Comparison of ENCODE assay signal across 9 cellular contexts in genomic region chr2:156430236-156430977, GRCh38. TPM values are rescaled to one million over a fixed set of nuclear protein-coding genes. Genes with fewer than 3 reads are reported as not detected.
DNase-seq lines count a peak whose midpoint lies in the region; ATAC-seq, FAIRE-seq and TF ChIP-seq lines count a peak whose summit lies in the region.
"Had no signal": no experiment of that assay in that cellular context is flagged by ENCODE, and none has a peak within 500 bp of the region (broad histone marks: within the 10 kb centered on the region; RNA-seq: fewer than 3 reads in every experiment).

No MANE protein-coding gene starts in this region.

- H3K9me3 ChIP-seq in GM12878 (replicated peaks; ENCODE audit: control insufficient read depth, insufficient read depth, low read length) (no peaks in the 10 kb centered on the region), suprapubic skin (no peaks in the 10 kb centered on the region)

- TF ChIP-seq RAD21 in GM12878 (IDR thresholded peaks at IDR 0.05; ENCODE audit: insufficient read depth, low read depth, low read length), result no peak

- peak overlapping the region; percentile 43 for H3K27ac Mint-ChIP-seq in activated CD4-positive, alpha-beta T cell treated with anti-CD3 and anti-CD28 coated beads, Interleukin-2, amount 10 ng/mL, durations not matched to agents 24 days and 14 days

- H2AFZ ChIP-seq in GM12878 (ENCODE audit: control insufficient read depth, low read depth, low read length), result peak overlapping the region; percentile 52

- CTCF ChIA-PET in GM12878 (lab: Yijun Ruan, JAX), result interaction anchor here (0.9 to 4.0 kb wide), 7 partner anchors 12 to 159 kb away, joined by 3 to 25 read pairs (median 6); no protein-coding TSS in a partner anchor

- H3K27ac ChIP-seq in GM12878 (ENCODE audit: control insufficient read depth, insufficient read depth), result peak overlapping the region; percentile 83
- H3K27ac ChIP-seq in suprapubic skin, result peak overlapping the region; percentile 43

- no peaks in the 10 kb centered on the region for H3K79me2 ChIP-seq in GM12878 (ENCODE audit: control insufficient read depth, insufficient read depth, low read length)

- peak; percentile 28 for ATAC-seq in HG03159 (IDR thresholded peaks at IDR 0.05; ENCODE audit: unreplicated experiment)
- ATAC-seq in GM12878, result peak; percentile 48

- SMC1A ChIA-PET in GM12878 (lab: Charles Lee; ENCODE audit: uncharacterized antibody, unreplicated experiment), result interaction anchor here (0.8 to 7.7 kb wide), 33 partner anchors 8 to 763 kb away, joined by 3 to 58 read pairs (median 5); no protein-coding TSS in a partner anchor

- no peaks in the 10 kb centered on the region for H4K20me1 ChIP-seq in GM12878 (ENCODE audit: control insufficient read depth, insufficient read depth)

- POLR2A ChIA-PET in GM12878 (lab: Charles Lee), result interaction anchor here (0.8 to 2.9 kb wide), 8 partner anchors 9 to 141 kb away, joined by 3 to 12 read pairs (median 4); no protein-coding TSS in a partner anchor

- H3K36me3 ChIP-seq in GM12878 (ENCODE audit: control insufficient read depth in 2 of 2, insufficient read depth in 2 of 2, low read length in 1 of 2), result no peaks in the 10 kb centered on the region
- H3K36me3 ChIP-seq in suprapubic skin, result no peaks in the 10 kb centered on the region

- no peaks in the 10 kb centered on the region for H3K36me3 Mint-ChIP-seq in activated CD4-positive, alpha-beta T cell treated with anti-CD3 and anti-CD28 coated beads, Interleukin-2, amount 10 ng/mL, durations not matched to agents 24 days and 14 days (ENCODE audit: low read depth)

- no peak for TF ChIP-seq POLR2A in GM12878 (IDR thresholded peaks at IDR 0.05; ENCODE audit: low read depth, low read length)
- no peak for TF ChIP-seq POLR2A in suprapubic skin (IDR thresholded peaks at IDR 0.05)

- in situ Hi-C loops in GM12878 (cut with MboI), result no loop called here

- TF ChIP-seq EP300 in GM12878 (IDR thresholded peaks at IDR 0.05; ENCODE audit: borderline replicate concordance in 1 of 2, control insufficient read depth in 1 of 2, low read depth in 2 of 2, low read length in 2 of 2) (no peak), suprapubic skin (IDR thresholded peaks at IDR 0.05) (no peak)

- RAD21 ChIA-PET in GM12878 (lab: Charles Lee; ENCODE audit: unreplicated experiment), result interaction anchor here (0.8 to 2.8 kb wide), 11 partner anchors 11 to 158 kb away, joined by 3 to 13 read pairs (median 7); no protein-coding TSS in a partner anchor

- no peak overlapping the region for H3K4me3 Mint-ChIP-seq in activated CD4-positive, alpha-beta T cell treated with anti-CD3 and anti-CD28 coated beads, Interleukin-2, amount 10 ng/mL, durations not matched to agents 24 days and 14 days

- 23% methylated on average over 2 of the region's 2 CpGs for WGBS in GM12878 (ENCODE audit: insufficient coverage, insufficient replicate concordance, low lambda C conversion rate, missing lambda C conversion rate)
- 78% methylated on average over 2 of the region's 2 CpGs for WGBS in suprapubic skin

- FAIRE-seq in GM12878 (lab: Jason Lieb, UNC) (peak; percentile 84), urothelium cell line (lab: Jason Lieb, UNC) (no peak)

- H3K27me3 Mint-ChIP-seq in activated CD4-positive, alpha-beta T cell treated with anti-CD3 and anti-CD28 coated beads, Interleukin-2, amount 10 ng/mL, durations not matched to agents 24 days and 14 days, result peaks cover under 1% of the 10 kb centered on the region

- peaks cover 4% of the 10 kb centered on the region for H3K9me3 Mint-ChIP-seq in activated CD4-positive, alpha-beta T cell treated with anti-CD3 and anti-CD28 coated beads, Interleukin-2, amount 10 ng/mL, durations not matched to agents 24 days and 14 days

- H3K4me3 ChIP-seq in GM12878 (no peak overlapping the region; the same call in 1 of the 2 replicates), suprapubic skin (no peak overlapping the region)

- no TSS peak for BruUV-seq in GM12878 (replicated peaks; lab: Mats Ljungman, UMichigan)

- H3K9ac ChIP-seq in GM12878 (ENCODE audit: control insufficient read depth, insufficient read depth, low read length), result no peak overlapping the region

- peak overlapping the region; percentile 64 for H3K4me2 ChIP-seq in GM12878 (ENCODE audit: control insufficient read depth, insufficient read depth)

- H3K27me3 ChIP-seq in GM12878 (replicated peaks in 1 of 2; ENCODE audit: control insufficient read depth in 2 of 2, insufficient read depth in 2 of 2, low read length in 1 of 2), result no peaks in the 10 kb centered on the region
- H3K27me3 ChIP-seq in suprapubic skin, result no peaks in the 10 kb centered on the region

- intact Hi-C loops in activated CD4-positive, alpha-beta T cell treated with anti-CD3 and anti-CD28 coated beads, Interleukin-2, amount 10 ng/mL, durations not matched to agents 24 days and 14 days (cut with micrococcal nuclease), result loop anchor here (5.0 to 10.0 kb wide), 2 partner anchors 46 to 142 kb away; no protein-coding TSS in a partner anchor
- intact Hi-C loops in GM12878 (cut with micrococcal nuclease; ENCODE audit: unreplicated experiment), result loop anchor here (1.0 kb wide), 1 partner anchor 29 kb away; no protein-coding TSS in a partner anchor

- peaks cover 28% of the 10 kb centered on the region for H3K4me1 ChIP-seq in GM12878 (ENCODE audit: control insufficient read depth, insufficient read depth, low read length)
- peaks cover 17% of the 10 kb centered on the region for H3K4me1 ChIP-seq in suprapubic skin

- no peak for DNase-seq in activated CD4-positive, alpha-beta T cell treated with anti-CD3 and anti-CD28 coated beads, Interleukin-2, amount 10 ng/mL, durations not matched to agents 24 days and 14 days
- DNase-seq in activated CD4-positive, alpha-beta T cell treated with anti-CD3 and anti-CD28 coated beads for 48 hours, result no peak
- DNase-seq in GM12878 (ENCODE audit: low read depth, low spot score) (no peak), suprapubic skin (ENCODE audit: low spot score in 2 of 2) (no peak), urothelium cell line (ENCODE audit: low spot score) (no peak), NCI-H2196 (lab: John Stamatoyannopoulos, UW; ENCODE audit: unreplicated experiment) (no peak)
- DNase-seq in stimulated activated CD4-positive, alpha-beta T cell treated with anti-CD3 and anti-CD28 coated beads, Interleukin-12 subunit alpha, Interleukin-12 subunit beta, amount 100 ng/mL, for 4 hours, result no peak
- DNase-seq: activated CD4-positive, alpha-beta T cell treated with anti-CD3 and anti-CD28 coated beads, Interleukin-2, amount 50 U/mL, for 48 hours had no signal

- TF ChIP-seq CTCF in GM12878 (IDR thresholded peaks at IDR 0.05 in 2 of 3, conservative IDR thresholded peaks at IDR 0.05 in 1 of 3; ENCODE audit: control insufficient read depth in 2 of 3, extremely low read depth in 1 of 3, insufficient read depth in 1 of 3, low read depth in 3 of 3, low read length in 3 of 3), result no peak
- no peak for TF ChIP-seq CTCF in suprapubic skin (IDR thresholded peaks at IDR 0.05)

- H3K4me1 Mint-ChIP-seq in activated CD4-positive, alpha-beta T cell treated with anti-CD3 and anti-CD28 coated beads, Interleukin-2, amount 10 ng/mL, durations not matched to agents 24 days and 14 days, result peaks cover 23% of the 10 kb centered on the region

TF ChIP-seq in GM12878, 131 proteins besides CTCF, POLR2A, EP300 and RAD21:
- TF ChIP-seq CEBPB (IDR thresholded peaks at IDR 0.05; ENCODE audit: borderline replicate concordance in 1 of 2, low read depth in 2 of 2, low read length in 2 of 2), result 0 out of 4 replicates have a peak, but pooled peaks of 1 of the 2 experiments have one; percentile 2
- TF ChIP-seq SUZ12 (IDR thresholded peaks at IDR 0.05; ENCODE audit: unreplicated experiment), result no peak
- TF ChIP-seq NKRF (conservative IDR thresholded peaks at IDR 0.05), result no peak

RNA-seq across cellular contexts. Expression of gene GPD2, which starts 5.8 kb away (rescaled TPM):
- 18.0 and 19.7 TPM in 2 replicates for total RNA-seq in activated CD4-positive, alpha-beta T cell treated with anti-CD3 and anti-CD28 coated beads, Interleukin-2, amount 10 ng/mL, durations not matched to agents 24 days and 14 days
- total RNA-seq in GM12878 (2013; cell fraction: nucleolus; rRNA removed), result 64.3 and 66.5 TPM in 2 replicates
- 45.5 and 53.7 TPM in 2 replicates for total RNA-seq in GM12878 (2014; rRNA removed)
- total RNA-seq in GM12878 (2014; rRNA removed; fragmentation: Illumina TruSeq; extraction: Trizol), result 61.6 and 62.5 TPM in 2 replicates
- total RNA-seq in GM12878 (2021), result 45.1 and 47.0 TPM in 2 replicates
- 5.9 TPM for polyA plus RNA-seq in GM12878 (2011; ENCODE audit: low read depth)
- polyA plus RNA-seq in GM12878 (2011; rRNA removed), result 37.9 and 53.3 TPM in 2 replicates
- 22.0 and 24.7 TPM in 2 replicates for polyA plus RNA-seq in GM12878 (2011; cell fraction: cytosol; rRNA removed)
- polyA plus RNA-seq in GM12878 (2011; cell fraction: nucleus; rRNA removed), result 33.9 and 42.6 TPM in 2 replicates
- 10.0 and 20.6 TPM in 2 replicates for polyA plus RNA-seq in GM12878 (2012)
- 73.5 and 106 TPM in 2 replicates for polyA plus RNA-seq in GM12878 (2014; fragmentation: Illumina TruSeq; extraction: Trizol)
- 10 to 100 TPM; 10.0 to 10.5 TPM for polyA plus RNA-seq in GM12878 (2014; fragmentation: Nextera tagmentation; extraction: Ambion mirVana)
- 21.4 and 28.4 TPM in 2 replicates for polyA plus RNA-seq in GM12878 (2014; rRNA removed)
- 10 to 100 TPM; 41.8 to 49.5 TPM for polyA plus RNA-seq in GM12878 (2016; fragmentation: Nextera tagmentation; extraction: Ambion mirVana)
- polyA minus RNA-seq in GM12878 (2011; rRNA and poly(A)+ RNA removed), result 106 and 134 TPM in 2 replicates
- polyA minus RNA-seq in GM12878 (2011; cell fraction: cytosol; rRNA and poly(A)+ RNA removed), result 32.6 and 40.4 TPM in 2 replicates
- polyA minus RNA-seq in GM12878 (2011; cell fraction: nucleus; rRNA and poly(A)+ RNA removed), result 36.8 and 50.2 TPM in 2 replicates
- total RNA-seq in suprapubic skin, result 10 to 100 TPM; 34.7 to 77.5 (median 50.3) TPM
